In genomic region chr19:3984908-3985642, GRCh38 we compare ENCODE assay signal across 8 cellular contexts. TPM values are rescaled to one million over a fixed set of nuclear protein-coding genes. Genes with fewer than 3 reads are reported as not detected.
A peak's percentile ranks its signal among the peaks of the same experiment; 100 is the strongest.
DNase-seq lines count a peak whose midpoint lies in the region; ATAC-seq and TF ChIP-seq lines count a peak whose summit lies in the region.

Gene EEF2, minus strand, starts transcription at chr19:3985463. Its CDS starts 83 bp downstream, at chr19:3985380.

- DNase-seq in SIG-M5 treated with dmso at 0.1 percent for 504 hours (lab: John Stamatoyannopoulos, UW; ENCODE audit: unreplicated experiment) (peak; percentile 70), SIG-M5 (lab: John Stamatoyannopoulos, UW) (no peak), NCI-H748 (lab: John Stamatoyannopoulos, UW; ENCODE audit: unreplicated experiment) (peak; percentile 87), dermis microvascular lymphatic vessel endothelial cell (ENCODE audit: low read depth in 2 of 2) (peak; percentile 83 to 90)
- peak; percentile 90 for DNase-seq in activated CD4-positive, alpha-beta memory T cell treated with anti-CD3 and anti-CD28 coated beads for 36 hours
- DNase-seq in stimulated activated CD4-positive, alpha-beta T cell treated with anti-CD3 and anti-CD28 coated beads, Interleukin-4, amount 100 ng/mL, for 1 hour: peak; percentile 89

- H3K9ac ChIP-seq in liver (ENCODE audit: low read depth in 1 of 2, low read length in 2 of 2): peak within 1 kb of the TSS; percentile 84 to 99

- WGBS in liver: under 1% methylated on average over 80 of the region's 80 CpGs

- H3K36me3 ChIP-seq in liver (ENCODE audit: control insufficient read depth in 4 of 4, insufficient read depth in 3 of 4, low read depth in 1 of 4, low read length in 3 of 4): peaks cover 25 to 38% (median 35%) of the 10 kb centered on the region in 4 donors

- ATAC-seq in HG03520 (IDR thresholded peaks at IDR 0.05; ENCODE audit: unreplicated experiment): peak; percentile 48

- no peaks in the 10 kb centered on the region for H3K27me3 Mint-ChIP-seq in activated CD4-positive, alpha-beta memory T cell treated with anti-CD3 and anti-CD28 coated beads for 36 hours

- peaks cover 0 to 38% (median 31%) of the 10 kb centered on the region in 4 donors for H3K4me1 ChIP-seq in liver (ENCODE audit: control insufficient read depth in 4 of 4, insufficient read depth in 4 of 4, low read length in 3 of 4)

- no peak for TF ChIP-seq RAD21 in liver (IDR thresholded peaks at IDR 0.05)

- peaks cover 37% of the 10 kb centered on the region for H3K4me1 Mint-ChIP-seq in activated CD4-positive, alpha-beta memory T cell treated with anti-CD3 and anti-CD28 coated beads for 36 hours (ENCODE audit: low read depth)

- POLR2A ChIA-PET in activated CD4-positive, alpha-beta memory T cell treated with anti-CD3 and anti-CD28 coated beads for 36 hours (lab: Charles Lee): interaction anchor here (0.7 to 5.2 kb wide), 14 partner anchors 8 to 415 kb away, joined by 3 to 51 read pairs (median 4); partner anchors contain the start of genes DAPK3, PIAS4, SH3GL1 and YJU2

- peak within 1 kb of the TSS; percentile 96 for H3K4me3 Mint-ChIP-seq in activated CD4-positive, alpha-beta memory T cell treated with anti-CD3 and anti-CD28 coated beads for 36 hours

- CTCF ChIA-PET in activated CD4-positive, alpha-beta memory T cell treated with anti-CD3 and anti-CD28 coated beads for 36 hours (lab: Charles Lee): interaction anchor here (0.7 to 2.6 kb wide), 10 partner anchors 10 to 248 kb away, joined by 3 to 26 read pairs (median 4); partner anchors contain the start of genes DAPK3, MRPL54, PIAS4 and ZBTB7A

- H3K36me3 Mint-ChIP-seq in activated CD4-positive, alpha-beta memory T cell treated with anti-CD3 and anti-CD28 coated beads for 36 hours: peaks cover 50% of the 10 kb centered on the region

- intact Hi-C loops in activated CD4-positive, alpha-beta memory T cell treated with anti-CD3 and anti-CD28 coated beads for 36 hours (cut with micrococcal nuclease): loop anchor here (1.0 to 5.0 kb wide), 5 partner anchors 14 to 487 kb away; partner anchors contain the start of genes DAPK3, FZR1, HDGFL2 and MAP2K2

- H3K4me3 ChIP-seq in liver (ENCODE audit: low read depth in 1 of 3, low read length in 3 of 3): peak within 1 kb of the TSS; percentile 74 to 99 (median 98)

- peak within 1 kb of the TSS; percentile 91 to 97 for H3K27ac ChIP-seq in liver (ENCODE audit: low read depth in 1 of 2, low read length in 2 of 2)

- peak within 1 kb of the TSS; percentile 95 for H3K27ac Mint-ChIP-seq in activated CD4-positive, alpha-beta memory T cell treated with anti-CD3 and anti-CD28 coated beads for 36 hours

- TF ChIP-seq CTCF in liver (IDR thresholded peaks at IDR 0.05; ENCODE audit: low read depth, low read length, missing input control): no peak

- no peaks in the 10 kb centered on the region for H3K9me3 Mint-ChIP-seq in activated CD4-positive, alpha-beta memory T cell treated with anti-CD3 and anti-CD28 coated beads for 36 hours

- H3K27me3 ChIP-seq in liver (ENCODE audit: control insufficient read depth in 4 of 4, insufficient read depth in 4 of 4, low read length in 3 of 4): no peaks in the 10 kb centered on the region

- H3K9me3 ChIP-seq in liver (ENCODE audit: control insufficient read depth in 4 of 4, low read length in 3 of 4): no peaks in the 10 kb centered on the region

TF ChIP-seq in liver, 16 proteins besides CTCF, POLR2A, EP300 and RAD21:
- no peak for TF ChIP-seq GABPA (IDR thresholded peaks at IDR 0.05 in 1 of 2, conservative IDR thresholded peaks at IDR 0.05 in 1 of 2)
- no peak for TF ChIP-seq HNF4G (IDR thresholded peaks at IDR 0.05)
- no peak for TF ChIP-seq FOXA1 (IDR thresholded peaks at IDR 0.05)
- TF ChIP-seq FOXA2 (IDR thresholded peaks at IDR 0.05): no peak
- TF ChIP-seq YY1 (IDR thresholded peaks at IDR 0.05): peak; percentile 96
- no peak for TF ChIP-seq HNF4A (conservative IDR thresholded peaks at IDR 0.05)
- no peak for TF ChIP-seq EGR1 (IDR thresholded peaks at IDR 0.05; ENCODE audit: low read depth in 2 of 2)
- TF ChIP-seq JUND (IDR thresholded peaks at IDR 0.05): peak; percentile 28 to 75
- peak; percentile 50 for TF ChIP-seq ATF3 (IDR thresholded peaks at IDR 0.05)
- peak; percentile 44 for TF ChIP-seq SP1 (IDR thresholded peaks at IDR 0.05)
- TF ChIP-seq RXRA (IDR thresholded peaks at IDR 0.05): no peak
- TF ChIP-seq NR2F2 (IDR thresholded peaks at IDR 0.05): no peak
- peak; percentile 99 for TF ChIP-seq TAF1 (conservative IDR thresholded peaks at IDR 0.05)
- peak; percentile 94 for TF ChIP-seq REST (IDR thresholded peaks at IDR 0.05)
- no peak for TF ChIP-seq MAX (IDR thresholded peaks at IDR 0.05)
- no peak for TF ChIP-seq ZBTB33 (IDR thresholded peaks at IDR 0.05)
TF ChIP-seq in liver: peak in this region for 6.

RNA-seq across cellular contexts. Expression of gene EEF2, which starts in this region (rescaled TPM):
- 1,000 to 10,000 TPM; 3,113 to 3,225 TPM for total RNA-seq in activated CD4-positive, alpha-beta memory T cell treated with anti-CD3 and anti-CD28 coated beads for 36 hours
- total RNA-seq in dermis microvascular lymphatic vessel endothelial cell: 1,892 and 3,249 TPM in 2 replicates
- 1,000 to 10,000 TPM in 1 of 2 donors, 100 to 1,000 TPM in 1; 945 to 1,090 TPM for total RNA-seq in liver
- polyA plus RNA-seq in liver: 100 to 1,000 TPM; 244 to 691 TPM
